Comparison of ENCODE assay signal across 1 cellular context in genomic region chr9:89994988-89995613, GRCh38.
TF ChIP-seq lines count a peak whose summit lies in the region.

No MANE protein-coding gene starts in this region.

TF ChIP-seq in GM23338, 12 proteins besides CTCF, POLR2A, EP300 and RAD21 (continued from another document):
- no peak for TF ChIP-seq REST (IDR thresholded peaks at IDR 0.05; ENCODE audit: unreplicated experiment)
- no peak for TF ChIP-seq ETS1 (IDR thresholded peaks at IDR 0.05)
- no peak for TF ChIP-seq JUNB (IDR thresholded peaks at IDR 0.05; ENCODE audit: unreplicated experiment)
- no peak for TF ChIP-seq STAT1 (IDR thresholded peaks at IDR 0.05; ENCODE audit: unreplicated experiment)
- TF ChIP-seq ZNF114 (CRISPR knock-in tag; IDR thresholded peaks at IDR 0.05): no peak
- TF ChIP-seq CREB1 (CRISPR knock-in tag; IDR thresholded peaks at IDR 0.05; ENCODE audit: low read depth): no peak
- TF ChIP-seq EZH2phosphoT487 (IDR thresholded peaks at IDR 0.05; ENCODE audit: unreplicated experiment): no peak
- TF ChIP-seq POLR2AphosphoS5 (IDR thresholded peaks at IDR 0.05; ENCODE audit: low read depth): no peak
